Comparison of ENCODE assay signal across 20 cellular contexts in the genomic region with DNA sequence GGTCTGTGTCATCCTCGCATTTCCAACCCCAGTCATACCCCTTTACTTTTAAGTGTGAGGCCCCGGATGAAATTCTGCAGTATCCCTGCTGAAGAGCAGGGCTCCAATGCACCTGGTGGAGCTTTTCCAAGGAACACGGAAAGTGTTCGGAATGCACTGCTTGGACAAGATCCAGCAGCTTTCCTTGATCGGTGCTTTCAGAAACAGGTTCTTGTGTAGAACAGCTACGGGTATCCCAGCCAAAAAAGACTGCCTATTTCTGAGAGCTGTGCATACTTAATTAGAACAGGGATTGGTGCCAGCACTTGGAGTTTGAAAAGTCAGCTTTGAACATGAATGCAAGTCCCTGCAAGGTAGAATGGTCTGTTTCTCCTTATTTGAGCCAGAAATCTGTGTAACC.
A peak's percentile ranks its signal among the peaks of the same experiment; 100 is the strongest.
DNase-seq lines count a peak whose midpoint lies in the region; ATAC-seq and TF ChIP-seq lines count a peak whose summit lies in the region.
"Had no signal": no experiment of that assay in that cellular context is flagged by ENCODE, and none has a peak within 500 bp of the region (broad histone marks: within the 10 kb centered on the region; RNA-seq: fewer than 3 reads in every experiment).

No MANE protein-coding gene starts in this region.

- TF ChIP-seq CTCF in LNCaP clone FGC (IDR thresholded peaks at IDR 0.05; ENCODE audit: control insufficient read depth, extremely low read depth, insufficient read depth) (no peak), RWPE2 (IDR thresholded peaks at IDR 0.05; ENCODE audit: poor library complexity, severe bottlenecking) (no peak), esophagus muscularis mucosa (IDR thresholded peaks at IDR 0.05) (no peak), parathyroid adenoma (IDR thresholded peaks at IDR 0.05) (no peak)

- 31% methylated on average over 6 of the region's 6 CpGs for WGBS in esophagus muscularis mucosa

- ATAC-seq in RWPE2 (ENCODE audit: low read depth) (peak; percentile 49; the same call in 2 of the 3 replicates), GM21381 (IDR thresholded peaks at IDR 0.05; ENCODE audit: unreplicated experiment) (no peak)
- ATAC-seq: effector memory CD8-positive, alpha-beta T cell; GM23338 had no signal

- H2AFZ ChIP-seq in parathyroid adenoma, result peak overlapping the region; percentile 38
- H2AFZ ChIP-seq: GM23338 had no signal

- intact Hi-C loops in esophagus muscularis mucosa (cut with DNase I), result no loop called here

- TF ChIP-seq EP300 in esophagus muscularis mucosa (IDR thresholded peaks at IDR 0.05), result no peak

- H3K27ac ChIP-seq in RWPE2 (ENCODE audit: poor library complexity, severe bottlenecking) (no peak overlapping the region), esophagus muscularis mucosa (replicated peaks in 1 of 4) (no peak overlapping the region), parathyroid adenoma (peak overlapping the region; percentile 71)
- H3K27ac ChIP-seq: ovary, sigmoid colon, tibial artery had no signal

- H3K4me1 ChIP-seq in RWPE2 (ENCODE audit: insufficient read depth, poor library complexity, severe bottlenecking) (no peaks in the 10 kb centered on the region), esophagus muscularis mucosa (peaks cover 12 to 26% (median 19%) of the 10 kb centered on the region in 4 donors), parathyroid adenoma (peaks cover 16% of the 10 kb centered on the region)

- H3K9me3 ChIP-seq in RWPE2 (ENCODE audit: severe bottlenecking), result no peaks in the 10 kb centered on the region
- no peaks in the 10 kb centered on the region for H3K9me3 ChIP-seq in esophagus muscularis mucosa
- H3K9me3 ChIP-seq in parathyroid adenoma (ENCODE audit: control insufficient read depth, low read length), result no peaks in the 10 kb centered on the region
- H3K9me3 ChIP-seq: ovary, sigmoid colon, tibial artery had no signal

- no peaks in the 10 kb centered on the region for H3K27me3 ChIP-seq in RWPE2 (ENCODE audit: insufficient read depth, poor library complexity, severe bottlenecking)
- no peaks in the 10 kb centered on the region for H3K27me3 ChIP-seq in esophagus muscularis mucosa
- H3K27me3 ChIP-seq in parathyroid adenoma (ENCODE audit: control insufficient read depth, insufficient read depth, low read length), result no peaks in the 10 kb centered on the region
- H3K27me3 ChIP-seq: ovary, sigmoid colon, tibial artery had no signal

- TF ChIP-seq POLR2A in esophagus muscularis mucosa (IDR thresholded peaks at IDR 0.05; ENCODE audit: low read depth), result no peak

- peak; percentile 90 for DNase-seq in LNCaP clone FGC (ENCODE audit: low read depth)
- no peak for DNase-seq in RWPE2 (ENCODE audit: low spot score)
- peak; percentile 79 for DNase-seq in esophagus muscularis mucosa (ENCODE audit: extremely low spot score)
- no peak for DNase-seq in UCSD-AML1 (lab: John Stamatoyannopoulos, UW; ENCODE audit: unreplicated experiment)
- no peak for DNase-seq in NCI-H1694 (lab: John Stamatoyannopoulos, UW)
- DNase-seq in NCI-H510A (lab: John Stamatoyannopoulos, UW), result no peak
- DNase-seq: activated CD4-positive, alpha-beta T cell treated with anti-CD3 and anti-CD28 coated beads, Interleukin-2, amount 50 U/mL, for 1 hour; activated gamma-delta T cell treated with Interleukin-2 at 50 U/mL for 16 hours; amniotic stem cell; effector memory CD8-positive, alpha-beta T cell; Kasumi-1; NCI-H1436; NCI-H510A treated with DMSO at 0.1 percent for 48 hours; ovary; sigmoid colon; stimulated activated naive CD4-positive, alpha-beta T cell; tibial artery had no signal

- no peaks in the 10 kb centered on the region for H3K79me2 ChIP-seq in parathyroid adenoma

- H3K4me3 ChIP-seq in LNCaP clone FGC (ENCODE audit: low read depth, low read length) (peak overlapping the region; percentile 11; the same call in 1 of the 2 replicates), RWPE2 (ENCODE audit: severe bottlenecking) (no peak overlapping the region), esophagus muscularis mucosa (no peak overlapping the region), parathyroid adenoma (ENCODE audit: low read depth, low read length) (no peak overlapping the region)
- H3K4me3 ChIP-seq: GM23338, ovary, sigmoid colon, tibial artery had no signal

- H3K9ac ChIP-seq in parathyroid adenoma, result no peak overlapping the region

- H3K4me2 ChIP-seq in parathyroid adenoma (ENCODE audit: low read length), result peak overlapping the region; percentile 13
- H3K4me2 ChIP-seq: GM23338 had no signal

- H3K36me3 ChIP-seq in RWPE2 (ENCODE audit: low read depth) (no peaks in the 10 kb centered on the region), esophagus muscularis mucosa (no peaks in the 10 kb centered on the region), parathyroid adenoma (ENCODE audit: control insufficient read depth, insufficient read depth, low read length) (no peaks in the 10 kb centered on the region)
- H3K36me3 ChIP-seq: ovary, sigmoid colon, tibial artery had no signal

Comparison
In these comparisons a context has a peak if more than half of its experiments do, and no peak if none do; other contexts are left out.
1. DNase-seq: peak in LNCaP clone FGC (single experiment) and esophagus muscularis mucosa (single experiment); none in RWPE2 (single experiment), UCSD-AML1 (single experiment), NCI-H1694 (single experiment) and NCI-H510A (single experiment).